Comparison of ENCODE assay signal across 1 cellular context in the genomic region with DNA sequence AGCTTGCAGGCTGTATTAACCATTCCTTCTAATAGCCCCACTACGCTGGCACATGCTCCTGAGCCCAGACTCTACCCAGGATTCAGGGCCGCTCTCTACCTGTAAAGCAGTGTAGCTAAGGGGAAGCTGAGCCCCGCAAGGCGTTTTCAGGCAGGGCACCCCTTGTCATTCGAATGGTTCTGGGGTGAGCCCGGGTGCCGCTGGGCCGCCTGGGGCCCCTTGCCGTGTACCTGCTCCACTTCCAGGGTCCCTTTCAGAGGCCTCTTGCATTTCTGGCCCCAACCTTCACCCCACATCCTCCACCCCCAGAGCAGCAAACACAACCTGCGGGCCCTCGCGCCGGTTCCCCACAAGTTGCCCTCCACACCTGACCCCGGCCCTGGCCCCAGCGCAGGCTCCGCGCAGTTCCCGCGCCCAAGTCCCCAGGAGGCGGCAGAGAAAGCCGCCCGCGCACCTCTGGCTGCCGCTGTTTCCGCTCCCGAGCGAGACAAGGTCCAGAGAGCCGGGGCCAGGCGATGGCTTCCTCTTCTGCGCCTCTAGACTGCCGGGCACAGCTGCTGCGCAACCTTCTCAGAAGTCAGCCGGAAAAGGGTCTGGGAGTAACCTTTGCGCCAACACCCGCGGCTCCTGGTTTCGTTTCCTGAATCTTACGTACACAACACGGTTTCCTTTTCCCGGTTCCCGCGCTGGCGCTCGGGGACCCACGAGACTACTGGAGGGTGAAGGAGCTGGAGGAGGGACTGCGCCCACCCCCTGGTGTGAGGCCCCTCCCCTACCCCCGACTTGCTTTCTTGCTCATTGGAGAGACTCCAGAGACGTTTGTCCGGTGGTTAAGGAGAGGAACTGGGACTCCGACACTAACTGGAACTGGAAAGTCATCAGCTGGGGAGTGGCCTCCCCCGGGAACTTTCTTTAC.
TF ChIP-seq lines count a peak whose summit lies in the region.

A gene with protein sequence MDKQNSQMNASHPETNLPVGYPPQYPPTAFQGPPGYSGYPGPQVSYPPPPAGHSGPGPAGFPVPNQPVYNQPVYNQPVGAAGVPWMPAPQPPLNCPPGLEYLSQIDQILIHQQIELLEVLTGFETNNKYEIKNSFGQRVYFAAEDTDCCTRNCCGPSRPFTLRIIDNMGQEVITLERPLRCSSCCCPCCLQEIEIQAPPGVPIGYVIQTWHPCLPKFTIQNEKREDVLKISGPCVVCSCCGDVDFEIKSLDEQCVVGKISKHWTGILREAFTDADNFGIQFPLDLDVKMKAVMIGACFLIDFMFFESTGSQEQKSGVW (minus strand): TSS at position 595 of the 916 bp plus-strand sequence. CDS start 8,055 bp downstream, outside the sequence.

TF ChIP-seq in GM23338, 12 proteins besides CTCF, POLR2A, EP300 and RAD21 (continued from another document):
- TF ChIP-seq, protein P1, sequence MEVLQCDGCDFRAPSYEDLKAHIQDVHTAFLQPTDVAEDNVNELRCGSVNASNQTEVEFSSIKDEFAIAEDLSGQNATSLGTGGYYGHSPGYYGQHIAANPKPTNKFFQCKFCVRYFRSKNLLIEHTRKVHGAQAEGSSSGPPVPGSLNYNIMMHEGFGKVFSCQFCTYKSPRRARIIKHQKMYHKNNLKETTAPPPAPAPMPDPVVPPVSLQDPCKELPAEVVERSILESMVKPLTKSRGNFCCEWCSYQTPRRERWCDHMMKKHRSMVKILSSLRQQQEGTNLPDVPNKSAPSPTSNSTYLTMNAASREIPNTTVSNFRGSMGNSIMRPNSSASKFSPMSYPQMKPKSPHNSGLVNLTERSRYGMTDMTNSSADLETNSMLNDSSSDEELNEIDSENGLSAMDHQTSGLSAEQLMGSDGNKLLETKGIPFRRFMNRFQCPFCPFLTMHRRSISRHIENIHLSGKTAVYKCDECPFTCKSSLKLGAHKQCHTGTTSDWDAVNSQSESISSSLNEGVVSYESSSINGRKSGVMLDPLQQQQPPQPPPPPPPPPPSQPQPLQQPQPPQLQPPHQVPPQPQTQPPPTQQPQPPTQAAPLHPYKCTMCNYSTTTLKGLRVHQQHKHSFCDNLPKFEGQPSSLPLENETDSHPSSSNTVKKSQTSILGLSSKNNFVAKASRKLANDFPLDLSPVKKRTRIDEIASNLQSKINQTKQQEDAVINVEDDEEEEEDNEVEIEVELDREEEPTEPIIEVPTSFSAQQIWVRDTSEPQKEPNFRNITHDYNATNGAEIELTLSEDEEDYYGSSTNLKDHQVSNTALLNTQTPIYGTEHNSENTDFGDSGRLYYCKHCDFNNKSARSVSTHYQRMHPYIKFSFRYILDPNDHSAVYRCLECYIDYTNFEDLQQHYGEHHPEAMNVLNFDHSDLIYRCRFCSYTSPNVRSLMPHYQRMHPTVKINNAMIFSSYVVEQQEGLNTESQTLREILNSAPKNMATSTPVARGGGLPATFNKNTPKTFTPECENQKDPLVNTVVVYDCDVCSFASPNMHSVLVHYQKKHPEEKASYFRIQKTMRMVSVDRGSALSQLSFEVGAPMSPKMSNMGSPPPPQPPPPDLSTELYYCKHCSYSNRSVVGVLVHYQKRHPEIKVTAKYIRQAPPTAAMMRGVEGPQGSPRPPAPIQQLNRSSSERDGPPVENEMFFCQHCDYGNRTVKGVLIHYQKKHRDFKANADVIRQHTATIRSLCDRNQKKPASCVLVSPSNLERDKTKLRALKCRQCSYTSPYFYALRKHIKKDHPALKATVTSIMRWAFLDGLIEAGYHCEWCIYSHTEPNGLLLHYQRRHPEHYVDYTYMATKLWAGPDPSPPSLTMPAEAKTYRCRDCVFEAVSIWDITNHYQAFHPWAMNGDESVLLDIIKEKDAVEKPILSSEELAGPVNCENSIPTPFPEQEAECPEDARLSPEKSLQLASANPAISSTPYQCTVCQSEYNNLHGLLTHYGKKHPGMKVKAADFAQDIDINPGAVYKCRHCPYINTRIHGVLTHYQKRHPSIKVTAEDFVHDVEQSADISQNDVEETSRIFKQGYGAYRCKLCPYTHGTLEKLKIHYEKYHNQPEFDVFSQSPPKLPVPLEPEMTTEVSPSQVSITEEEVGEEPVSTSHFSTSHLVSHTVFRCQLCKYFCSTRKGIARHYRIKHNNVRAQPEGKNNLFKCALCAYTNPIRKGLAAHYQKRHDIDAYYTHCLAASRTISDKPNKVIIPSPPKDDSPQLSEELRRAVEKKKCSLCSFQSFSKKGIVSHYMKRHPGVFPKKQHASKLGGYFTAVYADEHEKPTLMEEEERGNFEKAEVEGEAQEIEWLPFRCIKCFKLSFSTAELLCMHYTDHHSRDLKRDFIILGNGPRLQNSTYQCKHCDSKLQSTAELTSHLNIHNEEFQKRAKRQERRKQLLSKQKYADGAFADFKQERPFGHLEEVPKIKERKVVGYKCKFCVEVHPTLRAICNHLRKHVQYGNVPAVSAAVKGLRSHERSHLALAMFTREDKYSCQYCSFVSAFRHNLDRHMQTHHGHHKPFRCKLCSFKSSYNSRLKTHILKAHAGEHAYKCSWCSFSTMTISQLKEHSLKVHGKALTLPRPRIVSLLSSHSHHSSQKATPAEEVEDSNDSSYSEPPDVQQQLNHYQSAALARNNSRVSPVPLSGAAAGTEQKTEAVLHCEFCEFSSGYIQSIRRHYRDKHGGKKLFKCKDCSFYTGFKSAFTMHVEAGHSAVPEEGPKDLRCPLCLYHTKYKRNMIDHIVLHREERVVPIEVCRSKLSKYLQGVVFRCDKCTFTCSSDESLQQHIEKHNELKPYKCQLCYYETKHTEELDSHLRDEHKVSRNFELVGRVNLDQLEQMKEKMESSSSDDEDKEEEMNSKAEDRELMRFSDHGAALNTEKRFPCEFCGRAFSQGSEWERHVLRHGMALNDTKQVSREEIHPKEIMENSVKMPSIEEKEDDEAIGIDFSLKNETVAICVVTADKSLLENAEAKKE (CRISPR knock-in tag; IDR thresholded peaks at IDR 0.05), result peak; percentile 78
- TF ChIP-seq, protein P2, sequence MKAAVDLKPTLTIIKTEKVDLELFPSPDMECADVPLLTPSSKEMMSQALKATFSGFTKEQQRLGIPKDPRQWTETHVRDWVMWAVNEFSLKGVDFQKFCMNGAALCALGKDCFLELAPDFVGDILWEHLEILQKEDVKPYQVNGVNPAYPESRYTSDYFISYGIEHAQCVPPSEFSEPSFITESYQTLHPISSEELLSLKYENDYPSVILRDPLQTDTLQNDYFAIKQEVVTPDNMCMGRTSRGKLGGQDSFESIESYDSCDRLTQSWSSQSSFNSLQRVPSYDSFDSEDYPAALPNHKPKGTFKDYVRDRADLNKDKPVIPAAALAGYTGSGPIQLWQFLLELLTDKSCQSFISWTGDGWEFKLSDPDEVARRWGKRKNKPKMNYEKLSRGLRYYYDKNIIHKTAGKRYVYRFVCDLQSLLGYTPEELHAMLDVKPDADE (IDR thresholded peaks at IDR 0.05), result 0 out of 2 replicates have a peak, but pooled peaks have one; percentile 27
- TF ChIP-seq, protein P3, sequence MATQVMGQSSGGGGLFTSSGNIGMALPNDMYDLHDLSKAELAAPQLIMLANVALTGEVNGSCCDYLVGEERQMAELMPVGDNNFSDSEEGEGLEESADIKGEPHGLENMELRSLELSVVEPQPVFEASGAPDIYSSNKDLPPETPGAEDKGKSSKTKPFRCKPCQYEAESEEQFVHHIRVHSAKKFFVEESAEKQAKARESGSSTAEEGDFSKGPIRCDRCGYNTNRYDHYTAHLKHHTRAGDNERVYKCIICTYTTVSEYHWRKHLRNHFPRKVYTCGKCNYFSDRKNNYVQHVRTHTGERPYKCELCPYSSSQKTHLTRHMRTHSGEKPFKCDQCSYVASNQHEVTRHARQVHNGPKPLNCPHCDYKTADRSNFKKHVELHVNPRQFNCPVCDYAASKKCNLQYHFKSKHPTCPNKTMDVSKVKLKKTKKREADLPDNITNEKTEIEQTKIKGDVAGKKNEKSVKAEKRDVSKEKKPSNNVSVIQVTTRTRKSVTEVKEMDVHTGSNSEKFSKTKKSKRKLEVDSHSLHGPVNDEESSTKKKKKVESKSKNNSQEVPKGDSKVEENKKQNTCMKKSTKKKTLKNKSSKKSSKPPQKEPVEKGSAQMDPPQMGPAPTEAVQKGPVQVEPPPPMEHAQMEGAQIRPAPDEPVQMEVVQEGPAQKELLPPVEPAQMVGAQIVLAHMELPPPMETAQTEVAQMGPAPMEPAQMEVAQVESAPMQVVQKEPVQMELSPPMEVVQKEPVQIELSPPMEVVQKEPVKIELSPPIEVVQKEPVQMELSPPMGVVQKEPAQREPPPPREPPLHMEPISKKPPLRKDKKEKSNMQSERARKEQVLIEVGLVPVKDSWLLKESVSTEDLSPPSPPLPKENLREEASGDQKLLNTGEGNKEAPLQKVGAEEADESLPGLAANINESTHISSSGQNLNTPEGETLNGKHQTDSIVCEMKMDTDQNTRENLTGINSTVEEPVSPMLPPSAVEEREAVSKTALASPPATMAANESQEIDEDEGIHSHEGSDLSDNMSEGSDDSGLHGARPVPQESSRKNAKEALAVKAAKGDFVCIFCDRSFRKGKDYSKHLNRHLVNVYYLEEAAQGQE (IDR thresholded peaks at IDR 0.05; ENCODE audit: unreplicated experiment), result no peak
TF ChIP-seq in GM23338: peak in this region for 3.
